In the genomic region with DNA sequence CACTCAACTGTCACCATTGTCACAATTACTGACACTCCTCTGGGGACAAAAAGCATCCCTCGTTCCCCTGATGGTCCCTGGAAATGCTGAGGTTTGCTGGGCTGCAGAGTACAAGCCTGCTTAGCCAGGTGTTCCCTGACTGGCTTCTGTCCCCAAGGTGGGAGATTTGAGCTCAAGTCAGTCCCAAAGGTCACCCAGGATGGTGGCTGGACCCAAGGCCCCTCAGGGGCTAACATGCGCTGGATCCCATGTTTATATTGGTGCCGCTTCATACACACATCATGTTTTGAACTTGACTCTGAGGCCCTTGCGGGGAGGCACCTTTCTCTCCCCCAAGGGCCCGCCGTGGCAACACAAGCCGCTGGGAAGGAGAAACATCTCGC, we compare ENCODE assay signal across 18 cellular contexts. TPM values are rescaled to one million over a fixed set of nuclear protein-coding genes. Genes with fewer than 3 reads are reported as not detected.
A peak's percentile ranks its signal among the peaks of the same experiment; 100 is the strongest.
DNase-seq lines count a peak whose midpoint lies in the region; ATAC-seq and TF ChIP-seq lines count a peak whose summit lies in the region.
"Had no signal": no experiment of that assay in that cellular context is flagged by ENCODE, and none has a peak within 500 bp of the region (broad histone marks: within the 10 kb centered on the region; RNA-seq: fewer than 3 reads in every experiment).

No MANE protein-coding gene starts in this region.

- peaks cover 96% of the 10 kb centered on the region for H4K20me1 ChIP-seq in BLaER1

- peak; percentile 2 for DNase-seq in Right ventricle myocardium inferior (ENCODE audit: missing footprints)
- DNase-seq in right atrium auricular region (ENCODE audit: low spot score), result no peak
- peak; percentile 42 for DNase-seq in chondrocyte (ENCODE audit: low spot score)
- peak; percentile 40 for DNase-seq in posterior vena cava (ENCODE audit: low spot score)
- no peak for DNase-seq in amniotic stem cell (lab: John Stamatoyannopoulos, UW)
- no peak for DNase-seq in NOMO-1 treated with dmso at 0.1 percent for 144 hours (lab: John Stamatoyannopoulos, UW; ENCODE audit: unreplicated experiment)
- no peak for DNase-seq in activated CD4-positive, CD25-positive, alpha-beta regulatory T cell treated with anti-CD3 and anti-CD28 coated beads, Interleukin-2, amount 50 U/mL, for 72 hours
- DNase-seq: 8988T, DMS79, IMR-90, NCI-H1105 treated with DMSO at 0.1 percent for 48 hours, NCI-H2081 treated with DMSO at 0.1 percent for 48 hours, NCI-H2171 treated with DMSO at 0.1 percent for 48 hours, NCI-H524 treated with DMSO at 0.1 percent for 48 hours, NCI-H82, OCI-M1 had no signal

- H3K9me3 ChIP-seq in right atrium auricular region (no peaks in the 10 kb centered on the region), BLaER1 (no peaks in the 10 kb centered on the region)

- no peak overlapping the region for H3K27ac Mint-ChIP-seq in chondrocyte (ENCODE audit: unreplicated experiment)

- H3K9me3 Mint-ChIP-seq in chondrocyte (ENCODE audit: low read depth), result no peaks in the 10 kb centered on the region

- no peak overlapping the region for H3K4me3 Mint-ChIP-seq in chondrocyte (ENCODE audit: unreplicated experiment)

- H3K27me3 ChIP-seq in right atrium auricular region (no peaks in the 10 kb centered on the region), BLaER1 (no peaks in the 10 kb centered on the region)

- peaks cover 3% of the 10 kb centered on the region for H3K36me3 Mint-ChIP-seq in chondrocyte (ENCODE audit: low read depth)

- peak overlapping the region; percentile 86 for H3K4me2 ChIP-seq in BLaER1
- H3K4me2 ChIP-seq: KMS-11 had no signal

- no peak overlapping the region for H3K27ac ChIP-seq in right atrium auricular region
- H3K27ac ChIP-seq in BLaER1, result peak overlapping the region; percentile 69; the same call in 1 of the 2 replicates
- H3K27ac ChIP-seq: KMS-11 had no signal

- TF ChIP-seq CTCF in right atrium auricular region (IDR thresholded peaks at IDR 0.05) (no peak), chondrocyte (IDR thresholded peaks at IDR 0.05) (no peak)

- H3K27me3 Mint-ChIP-seq in chondrocyte (ENCODE audit: low read depth), result no peaks in the 10 kb centered on the region

- no peak overlapping the region for H3K4me3 ChIP-seq in right atrium auricular region
- no peak overlapping the region for H3K4me3 ChIP-seq in BLaER1

- intact Hi-C loops in Right ventricle myocardium inferior (cut with DNase I) (no loop called here), posterior vena cava (cut with DNase I) (no loop called here)

- ATAC-seq in Right ventricle myocardium inferior, result no peak

- H3K9ac ChIP-seq in BLaER1, result no peak overlapping the region
- H3K9ac ChIP-seq: KMS-11 had no signal

- H3K4me1 Mint-ChIP-seq in chondrocyte (ENCODE audit: low read depth), result peaks cover 43% of the 10 kb centered on the region

- H3K36me3 ChIP-seq in right atrium auricular region (no peaks in the 10 kb centered on the region), BLaER1 (peaks cover 10% of the 10 kb centered on the region)

- H3K4me1 ChIP-seq in right atrium auricular region (peaks cover 0 to 39% of the 10 kb centered on the region in 2 donors), BLaER1 (peaks cover 100% of the 10 kb centered on the region)

RNA-seq across cellular contexts. Expression of gene PMEPA1, which starts 44.2 kb away (rescaled TPM):
- total RNA-seq in Right ventricle myocardium inferior, result 23.9 TPM
- 10 to 100 TPM; 12.5 to 16.7 TPM for total RNA-seq in right atrium auricular region
- 151 to 298 TPM (median 163 TPM) in 3 replicates for total RNA-seq in chondrocyte
- total RNA-seq in posterior vena cava, result 10 to 100 TPM; 45.6 to 55.6 TPM

RNA-seq across cellular contexts. Expression of gene ZBP1, which starts 45.4 kb away (rescaled TPM):
- 0.22 TPM for total RNA-seq in Right ventricle myocardium inferior
- total RNA-seq in right atrium auricular region, result not detected
- total RNA-seq in chondrocyte, result not detected in 3 replicates
- total RNA-seq in posterior vena cava, result under 1 TPM; 0.24 to 0.37 TPM
- total RNA-seq: IMR-90 had no signal

Comparison
In these comparisons a context has a peak if more than half of its experiments do, and no peak if none do; other contexts are left out.
1. DNase-seq: peak in Right ventricle myocardium inferior (single experiment), chondrocyte (single experiment) and posterior vena cava (single experiment); none in right atrium auricular region (single experiment), amniotic stem cell (single experiment), NOMO-1 treated with dmso at 0.1 percent for 144 hours (single experiment) and activated CD4-positive, CD25-positive, alpha-beta regulatory T cell treated with anti-CD3 and anti-CD28 coated beads, Interleukin-2, amount 50 U/mL, for 72 hours (single experiment).